22 cellular contexts compared by ENCODE assay signal in genomic region chr9:110712955-110713354, GRCh38. TPM values are rescaled to one million over a fixed set of nuclear protein-coding genes. Genes with fewer than 3 reads are reported as not detected.
"Had no signal": no experiment of that assay in that cellular context is flagged by ENCODE, and none has a peak within 500 bp of the region (broad histone marks: within the 10 kb centered on the region; RNA-seq: fewer than 3 reads in every experiment).

No MANE protein-coding gene starts in this region.

- H3K4me1 Mint-ChIP-seq: activated CD4-positive, alpha-beta T cell treated with anti-CD3 and anti-CD28 coated beads for 36 hours; activated naive CD8-positive, alpha-beta T cell treated with anti-CD3 and anti-CD28 coated beads for 36 hours; naive B cell; stimulated activated memory B cell treated with anti-CD40 and anti-IgM and Interleukin-4, amounts not matched to agents 10 μg/mL and 1 μg/mL and 100 μg/mL, for 72 hours had no signal

- H3K9me3 Mint-ChIP-seq: neural progenitor cell, WTC11 had no signal

- DNase-seq: activated CD4-positive, alpha-beta T cell treated with anti-CD3 and anti-CD28 coated beads for 36 hours; activated CD4-positive, alpha-beta T cell treated with anti-CD3 and anti-CD28 coated beads, Interleukin-2, amount 50 U/mL, for 48 hours; activated naive CD4-positive, alpha-beta T cell; activated naive CD8-positive, alpha-beta T cell treated with anti-CD3 and anti-CD28 coated beads for 36 hours; amygdala; body of pancreas; left ventricle myocardium inferior; mammary epithelial cell; naive B cell; right lobe of liver; spleen; stimulated activated CD4-positive, alpha-beta T cell treated with anti-CD3 and anti-CD28 coated beads, Interleukin-4, amount 100 ng/mL, for 4 hours; upper lobe of left lung had no signal

- H3K27ac Mint-ChIP-seq: activated CD4-positive, alpha-beta T cell treated with anti-CD3 and anti-CD28 coated beads for 36 hours; activated naive CD8-positive, alpha-beta T cell treated with anti-CD3 and anti-CD28 coated beads for 36 hours; naive B cell; neural progenitor cell; stimulated activated memory B cell treated with anti-CD40 and anti-IgM and Interleukin-4, amounts not matched to agents 10 μg/mL and 1 μg/mL and 100 μg/mL, for 72 hours; WTC11 had no signal

- H3K4me3 ChIP-seq: body of pancreas, left ventricle myocardium inferior, neural progenitor cell, right lobe of liver, spleen, thoracic aorta, upper lobe of left lung had no signal

- H3K4me3 Mint-ChIP-seq: activated CD4-positive, alpha-beta T cell treated with anti-CD3 and anti-CD28 coated beads for 36 hours; activated naive CD8-positive, alpha-beta T cell treated with anti-CD3 and anti-CD28 coated beads for 36 hours; naive B cell; neural progenitor cell; stimulated activated memory B cell treated with anti-CD40 and anti-IgM and Interleukin-4, amounts not matched to agents 10 μg/mL and 1 μg/mL and 100 μg/mL, for 72 hours; WTC11 had no signal

- H3K36me3 Mint-ChIP-seq: activated naive CD8-positive, alpha-beta T cell treated with anti-CD3 and anti-CD28 coated beads for 36 hours; naive B cell; neural progenitor cell; stimulated activated memory B cell treated with anti-CD40 and anti-IgM and Interleukin-4, amounts not matched to agents 10 μg/mL and 1 μg/mL and 100 μg/mL, for 72 hours; WTC11 had no signal

RNA-seq across cellular contexts. Expression of gene MUSK, which starts 44.4 kb away (rescaled TPM):
- total RNA-seq: activated CD4-positive, alpha-beta T cell treated with anti-CD3 and anti-CD28 coated beads for 36 hours; activated naive CD8-positive, alpha-beta T cell treated with anti-CD3 and anti-CD28 coated beads for 36 hours; body of pancreas; epithelial cell of proximal tubule; kidney epithelial cell; mammary epithelial cell; mononuclear cell; osteocyte; T-helper 2 cell treated with Interferon-gamma antibody and Interleukin-4, amounts not matched to agents 100 ng/mL and 5 ng/mL, for 36 hours; WTC11 had no signal
